Comparison of ENCODE assay signal across 1 cellular context in the genomic region with DNA sequence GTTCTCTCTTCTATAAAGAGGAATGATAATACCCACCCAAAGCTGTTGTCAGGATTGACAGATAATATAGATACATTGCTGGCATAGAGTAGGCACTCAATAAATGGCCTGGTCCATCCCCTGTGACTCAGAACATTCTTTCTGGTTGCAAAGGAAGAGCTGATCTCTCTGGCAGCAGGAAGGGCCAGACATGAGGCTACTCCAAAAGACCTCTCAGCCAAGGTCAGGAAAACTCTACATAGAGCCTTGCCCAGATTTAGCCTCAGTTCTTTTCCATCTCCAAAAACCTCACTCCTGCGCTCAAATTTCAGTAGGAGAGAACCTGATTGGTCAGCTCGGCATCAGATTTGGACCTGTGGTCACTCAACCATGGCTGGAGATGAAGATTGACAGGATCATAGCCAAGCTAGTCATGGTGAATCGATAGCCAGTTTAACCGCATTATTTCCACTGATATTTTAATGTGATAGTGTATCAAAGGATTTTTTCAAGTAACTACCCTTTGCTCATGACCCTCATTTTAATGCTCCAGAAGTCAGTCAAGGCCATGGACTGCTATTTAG.
TF ChIP-seq lines count a peak whose summit lies in the region.

No MANE protein-coding gene starts in this region.

TF ChIP-seq in SK-N-SH, 30 proteins besides CTCF, POLR2A, EP300 and RAD21 (continued from another document):
- TF ChIP-seq MXI1 (IDR thresholded peaks at IDR 0.05; ENCODE audit: low read depth, low read length) = no peak
